In the genomic region with DNA sequence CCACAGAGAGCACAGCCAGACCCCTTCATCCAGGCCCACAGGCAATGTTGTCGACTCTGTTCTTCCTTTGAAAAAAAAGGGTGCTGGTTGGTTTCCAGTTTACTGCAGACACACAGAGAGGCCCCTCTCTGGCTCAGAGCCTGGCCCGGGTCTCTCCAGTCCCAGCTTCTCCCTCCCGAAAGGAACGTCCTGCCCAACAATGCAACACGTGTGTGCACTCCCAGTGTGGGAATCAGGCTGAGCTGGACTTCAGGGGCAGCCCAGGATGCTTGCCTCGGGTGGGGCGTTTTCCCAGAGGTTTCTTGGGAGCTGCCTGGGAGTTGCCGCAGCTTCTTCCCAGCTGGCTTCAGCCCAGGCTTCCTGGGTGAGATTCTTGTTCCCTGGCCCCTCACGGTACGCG, we compare ENCODE assay signal across 17 cellular contexts. TPM values are rescaled to one million over a fixed set of nuclear protein-coding genes. Genes with fewer than 3 reads are reported as not detected.
"Had no signal": no experiment of that assay in that cellular context is flagged by ENCODE, and none has a peak within 500 bp of the region (broad histone marks: within the 10 kb centered on the region; RNA-seq: fewer than 3 reads in every experiment).

No MANE protein-coding gene starts in this region.

- H3K4me3 ChIP-seq: cardiac muscle cell, heart right ventricle, upper lobe of right lung had no signal

- ATAC-seq: activated naive CD4-positive, alpha-beta T cell treated with anti-CD3 and anti-CD28 coated beads, Interleukin-2, amount 50 U/mL, for 72 hours; effector memory CD8-positive, alpha-beta T cell; heart right ventricle; naive thymus-derived CD8-positive, alpha-beta T cell; stimulated activated naive B cell treated with anti-CD40 and anti-IgM and Interleukin-4, amounts not matched to agents 10 μg/mL and 1 μg/mL and 100 μg/mL, for 72 hours; upper lobe of right lung had no signal

- FAIRE-seq: TTC549 had no signal

- DNase-seq: activated CD4-positive, alpha-beta T cell treated with anti-CD3 and anti-CD28 coated beads, Interleukin-2, amount 50 U/mL, for 4 hours; activated gamma-delta T cell treated with Interleukin-2 at 50 U/mL for 16 hours; effector memory CD8-positive, alpha-beta T cell; heart right ventricle; naive thymus-derived CD8-positive, alpha-beta T cell; stimulated activated naive B cell treated with anti-CD40 and anti-IgM and Interleukin-4, amounts not matched to agents 10 μg/mL and 1 μg/mL and 100 μg/mL, for 72 hours; upper lobe of right lung had no signal

- H3K4me1 ChIP-seq: parathyroid adenoma, upper lobe of right lung had no signal

- H3K27ac ChIP-seq: cardiac muscle cell, epithelial cell of prostate, heart right ventricle, neutrophil, parathyroid adenoma, upper lobe of right lung had no signal

- H3K79me2 ChIP-seq: parathyroid adenoma had no signal

- H3K9me3 ChIP-seq: heart right ventricle, neutrophil, upper lobe of right lung had no signal

- H3K9ac ChIP-seq: parathyroid adenoma had no signal

- H3K36me3 ChIP-seq: cardiac muscle cell, heart right ventricle, neutrophil, upper lobe of right lung had no signal

- H2AFZ ChIP-seq: parathyroid adenoma had no signal

RNA-seq across cellular contexts. Expression of a gene that starts 4.6 kb away (rescaled TPM):
- total RNA-seq: activated naive CD4-positive, alpha-beta T cell treated with anti-CD3 and anti-CD28 coated beads, Interleukin-2, amount 50 U/mL, for 72 hours; activated T-helper 1 cell treated with anti-CD3 and anti-CD28 coated beads, Interleukin-12 subunit alpha, Interleukin-12 subunit beta, Interleukin-2, Interleukin-4 antibody, amounts not matched to agents 30 ng/mL and 10 ng/mL and 1 ng/mL, durations not matched to agents 14 hours and 24 hours and 36 hours; cardiac muscle cell; dermis microvascular lymphatic vessel endothelial cell; heart right ventricle; mucosa of gallbladder; naive thymus-derived CD8-positive, alpha-beta T cell; upper lobe of right lung had no signal

RNA-seq across cellular contexts. Expression of a gene that starts 23.1 kb away (rescaled TPM):
- total RNA-seq: activated T-helper 1 cell treated with anti-CD3 and anti-CD28 coated beads, Interleukin-12 subunit alpha, Interleukin-12 subunit beta, Interleukin-2, Interleukin-4 antibody, amounts not matched to agents 30 ng/mL and 10 ng/mL and 1 ng/mL, durations not matched to agents 14 hours and 24 hours and 36 hours; dermis microvascular lymphatic vessel endothelial cell; naive thymus-derived CD8-positive, alpha-beta T cell had no signal

RNA-seq across cellular contexts. Expression of a gene that starts 34.2 kb away (rescaled TPM):
- total RNA-seq: activated T-helper 1 cell treated with anti-CD3 and anti-CD28 coated beads, Interleukin-12 subunit alpha, Interleukin-12 subunit beta, Interleukin-2, Interleukin-4 antibody, amounts not matched to agents 30 ng/mL and 10 ng/mL and 1 ng/mL, durations not matched to agents 14 hours and 24 hours and 36 hours; cardiac muscle cell; dermis microvascular lymphatic vessel endothelial cell; liver; upper lobe of right lung had no signal
